In genomic region chr17:77308768-77309726, GRCh38 we compare ENCODE assay signal across 2 cellular contexts.
TF ChIP-seq lines count a peak whose summit lies in the region.

No MANE protein-coding gene starts in this region.

TF ChIP-seq in SK-N-SH, 30 proteins besides CTCF, POLR2A, EP300 and RAD21 (continued from another document):
- TF ChIP-seq EZH2phosphoT487 (IDR thresholded peaks at IDR 0.05; ENCODE audit: borderline replicate concordance, low read depth) (no peak), SMC3 (IDR thresholded peaks at IDR 0.05; ENCODE audit: low read depth, low read length) (0 out of 2 replicates have a peak, but pooled peaks have one; percentile 1), RXRA (IDR thresholded peaks at IDR 0.05; ENCODE audit: borderline replicate concordance, low read depth) (no peak; the same call in 1 of the 2 replicates), REST (IDR thresholded peaks at IDR 0.05; ENCODE audit: low read depth, low read length) (0 out of 2 replicates have a peak, but pooled peaks have one; percentile 47), IRF3 (IDR thresholded peaks at IDR 0.05; ENCODE audit: low read depth, low read length) (no peak), FOXJ3 (CRISPR knock-in tag; IDR thresholded peaks at IDR 0.05) (no peak), FOXM1 (IDR thresholded peaks at IDR 0.05; ENCODE audit: low read depth) (no peak), TCF12 (IDR thresholded peaks at IDR 0.05) (peak; percentile 85), TAF1 (IDR thresholded peaks at IDR 0.05; ENCODE audit: borderline replicate concordance, low read depth, low read length) (no peak), NRF1 (IDR thresholded peaks at IDR 0.05; ENCODE audit: low read depth, low read length) (no peak), POLR2AphosphoS5 (IDR thresholded peaks at IDR 0.05; ENCODE audit: low read depth, low read length) (peak; percentile 52), JUND (IDR thresholded peaks at IDR 0.05) (no peak), USF2 (IDR thresholded peaks at IDR 0.05; ENCODE audit: borderline replicate concordance, low read depth, low read length) (no peak), USF1 (IDR thresholded peaks at IDR 0.05; ENCODE audit: borderline replicate concordance, low read depth) (peak; percentile 57; the same call in 1 of the 2 replicates)
- TF ChIP-seq, protein P1, sequence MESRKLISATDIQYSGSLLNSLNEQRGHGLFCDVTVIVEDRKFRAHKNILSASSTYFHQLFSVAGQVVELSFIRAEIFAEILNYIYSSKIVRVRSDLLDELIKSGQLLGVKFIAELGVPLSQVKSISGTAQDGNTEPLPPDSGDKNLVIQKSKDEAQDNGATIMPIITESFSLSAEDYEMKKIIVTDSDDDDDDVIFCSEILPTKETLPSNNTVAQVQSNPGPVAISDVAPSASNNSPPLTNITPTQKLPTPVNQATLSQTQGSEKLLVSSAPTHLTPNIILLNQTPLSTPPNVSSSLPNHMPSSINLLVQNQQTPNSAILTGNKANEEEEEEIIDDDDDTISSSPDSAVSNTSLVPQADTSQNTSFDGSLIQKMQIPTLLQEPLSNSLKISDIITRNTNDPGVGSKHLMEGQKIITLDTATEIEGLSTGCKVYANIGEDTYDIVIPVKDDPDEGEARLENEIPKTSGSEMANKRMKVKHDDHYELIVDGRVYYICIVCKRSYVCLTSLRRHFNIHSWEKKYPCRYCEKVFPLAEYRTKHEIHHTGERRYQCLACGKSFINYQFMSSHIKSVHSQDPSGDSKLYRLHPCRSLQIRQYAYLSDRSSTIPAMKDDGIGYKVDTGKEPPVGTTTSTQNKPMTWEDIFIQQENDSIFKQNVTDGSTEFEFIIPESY (IDR thresholded peaks at IDR 0.05; ENCODE audit: borderline replicate concordance, low read depth), result no peak
TF ChIP-seq in SK-N-SH: peak in this region for 13.

TF ChIP-seq in GM23338, 12 proteins besides CTCF, POLR2A, EP300 and RAD21 (continued from another document):
- TF ChIP-seq REST (IDR thresholded peaks at IDR 0.05; ENCODE audit: unreplicated experiment) (no peak), ZNF114 (CRISPR knock-in tag; IDR thresholded peaks at IDR 0.05) (no peak), EZH2phosphoT487 (IDR thresholded peaks at IDR 0.05; ENCODE audit: unreplicated experiment) (no peak), NANOG (IDR thresholded peaks at IDR 0.05; ENCODE audit: borderline replicate concordance) (no peak)
- TF ChIP-seq, protein P2, sequence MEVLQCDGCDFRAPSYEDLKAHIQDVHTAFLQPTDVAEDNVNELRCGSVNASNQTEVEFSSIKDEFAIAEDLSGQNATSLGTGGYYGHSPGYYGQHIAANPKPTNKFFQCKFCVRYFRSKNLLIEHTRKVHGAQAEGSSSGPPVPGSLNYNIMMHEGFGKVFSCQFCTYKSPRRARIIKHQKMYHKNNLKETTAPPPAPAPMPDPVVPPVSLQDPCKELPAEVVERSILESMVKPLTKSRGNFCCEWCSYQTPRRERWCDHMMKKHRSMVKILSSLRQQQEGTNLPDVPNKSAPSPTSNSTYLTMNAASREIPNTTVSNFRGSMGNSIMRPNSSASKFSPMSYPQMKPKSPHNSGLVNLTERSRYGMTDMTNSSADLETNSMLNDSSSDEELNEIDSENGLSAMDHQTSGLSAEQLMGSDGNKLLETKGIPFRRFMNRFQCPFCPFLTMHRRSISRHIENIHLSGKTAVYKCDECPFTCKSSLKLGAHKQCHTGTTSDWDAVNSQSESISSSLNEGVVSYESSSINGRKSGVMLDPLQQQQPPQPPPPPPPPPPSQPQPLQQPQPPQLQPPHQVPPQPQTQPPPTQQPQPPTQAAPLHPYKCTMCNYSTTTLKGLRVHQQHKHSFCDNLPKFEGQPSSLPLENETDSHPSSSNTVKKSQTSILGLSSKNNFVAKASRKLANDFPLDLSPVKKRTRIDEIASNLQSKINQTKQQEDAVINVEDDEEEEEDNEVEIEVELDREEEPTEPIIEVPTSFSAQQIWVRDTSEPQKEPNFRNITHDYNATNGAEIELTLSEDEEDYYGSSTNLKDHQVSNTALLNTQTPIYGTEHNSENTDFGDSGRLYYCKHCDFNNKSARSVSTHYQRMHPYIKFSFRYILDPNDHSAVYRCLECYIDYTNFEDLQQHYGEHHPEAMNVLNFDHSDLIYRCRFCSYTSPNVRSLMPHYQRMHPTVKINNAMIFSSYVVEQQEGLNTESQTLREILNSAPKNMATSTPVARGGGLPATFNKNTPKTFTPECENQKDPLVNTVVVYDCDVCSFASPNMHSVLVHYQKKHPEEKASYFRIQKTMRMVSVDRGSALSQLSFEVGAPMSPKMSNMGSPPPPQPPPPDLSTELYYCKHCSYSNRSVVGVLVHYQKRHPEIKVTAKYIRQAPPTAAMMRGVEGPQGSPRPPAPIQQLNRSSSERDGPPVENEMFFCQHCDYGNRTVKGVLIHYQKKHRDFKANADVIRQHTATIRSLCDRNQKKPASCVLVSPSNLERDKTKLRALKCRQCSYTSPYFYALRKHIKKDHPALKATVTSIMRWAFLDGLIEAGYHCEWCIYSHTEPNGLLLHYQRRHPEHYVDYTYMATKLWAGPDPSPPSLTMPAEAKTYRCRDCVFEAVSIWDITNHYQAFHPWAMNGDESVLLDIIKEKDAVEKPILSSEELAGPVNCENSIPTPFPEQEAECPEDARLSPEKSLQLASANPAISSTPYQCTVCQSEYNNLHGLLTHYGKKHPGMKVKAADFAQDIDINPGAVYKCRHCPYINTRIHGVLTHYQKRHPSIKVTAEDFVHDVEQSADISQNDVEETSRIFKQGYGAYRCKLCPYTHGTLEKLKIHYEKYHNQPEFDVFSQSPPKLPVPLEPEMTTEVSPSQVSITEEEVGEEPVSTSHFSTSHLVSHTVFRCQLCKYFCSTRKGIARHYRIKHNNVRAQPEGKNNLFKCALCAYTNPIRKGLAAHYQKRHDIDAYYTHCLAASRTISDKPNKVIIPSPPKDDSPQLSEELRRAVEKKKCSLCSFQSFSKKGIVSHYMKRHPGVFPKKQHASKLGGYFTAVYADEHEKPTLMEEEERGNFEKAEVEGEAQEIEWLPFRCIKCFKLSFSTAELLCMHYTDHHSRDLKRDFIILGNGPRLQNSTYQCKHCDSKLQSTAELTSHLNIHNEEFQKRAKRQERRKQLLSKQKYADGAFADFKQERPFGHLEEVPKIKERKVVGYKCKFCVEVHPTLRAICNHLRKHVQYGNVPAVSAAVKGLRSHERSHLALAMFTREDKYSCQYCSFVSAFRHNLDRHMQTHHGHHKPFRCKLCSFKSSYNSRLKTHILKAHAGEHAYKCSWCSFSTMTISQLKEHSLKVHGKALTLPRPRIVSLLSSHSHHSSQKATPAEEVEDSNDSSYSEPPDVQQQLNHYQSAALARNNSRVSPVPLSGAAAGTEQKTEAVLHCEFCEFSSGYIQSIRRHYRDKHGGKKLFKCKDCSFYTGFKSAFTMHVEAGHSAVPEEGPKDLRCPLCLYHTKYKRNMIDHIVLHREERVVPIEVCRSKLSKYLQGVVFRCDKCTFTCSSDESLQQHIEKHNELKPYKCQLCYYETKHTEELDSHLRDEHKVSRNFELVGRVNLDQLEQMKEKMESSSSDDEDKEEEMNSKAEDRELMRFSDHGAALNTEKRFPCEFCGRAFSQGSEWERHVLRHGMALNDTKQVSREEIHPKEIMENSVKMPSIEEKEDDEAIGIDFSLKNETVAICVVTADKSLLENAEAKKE (CRISPR knock-in tag; IDR thresholded peaks at IDR 0.05), result no peak
